In the genomic region with DNA sequence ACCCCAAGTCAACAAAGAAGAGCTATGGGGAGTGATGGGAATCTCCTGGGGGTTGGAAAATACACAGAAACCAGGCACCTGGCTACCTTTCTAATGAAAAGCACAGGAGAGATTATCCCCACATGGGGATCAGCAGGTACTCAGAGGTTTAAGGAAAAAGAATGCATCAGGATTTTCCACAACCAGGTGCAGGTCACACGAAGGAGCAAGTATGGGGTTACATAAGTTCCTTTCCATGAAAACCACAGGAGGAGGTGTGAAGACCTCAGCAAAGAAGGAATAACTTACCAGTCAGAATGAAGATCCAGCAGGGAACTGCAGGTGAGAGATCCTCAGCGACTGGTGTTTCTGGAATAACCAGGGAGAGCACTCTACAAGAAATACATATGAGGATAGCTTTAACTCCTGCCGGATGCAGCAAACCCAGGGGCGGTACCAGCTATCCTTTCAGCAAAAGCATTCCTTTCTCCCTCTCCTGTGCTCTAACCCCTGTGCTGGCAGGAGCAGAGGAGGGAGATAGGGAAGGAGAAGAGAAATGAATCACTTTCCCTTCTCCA, we compare ENCODE assay signal across 23 cellular contexts.
A peak's percentile ranks its signal among the peaks of the same experiment; 100 is the strongest.
DNase-seq lines count a peak whose midpoint lies in the region; ATAC-seq and TF ChIP-seq lines count a peak whose summit lies in the region.
"Had no signal": no experiment of that assay in that cellular context is flagged by ENCODE, and none has a peak within 500 bp of the region (broad histone marks: within the 10 kb centered on the region; RNA-seq: fewer than 3 reads in every experiment).

No MANE protein-coding gene starts in this region.

- H3K4me3 ChIP-seq in choroid plexus epithelial cell (ENCODE audit: low read depth, low read length) = no peak overlapping the region
- H3K4me3 ChIP-seq in iPS-18a (ENCODE audit: low read length) = peak overlapping the region; percentile 32
- no peak overlapping the region for H3K4me3 ChIP-seq in smooth muscle cell
- no peak overlapping the region for H3K4me3 ChIP-seq in colonic mucosa
- H3K4me3 ChIP-seq: esophagus squamous epithelium, psoas muscle, sigmoid colon, SJSA1 had no signal

- H3K36me3 ChIP-seq in iPS-18a (ENCODE audit: control insufficient read depth, low read depth, low read length) (no peaks in the 10 kb centered on the region), smooth muscle cell (ENCODE audit: low read depth) (no peaks in the 10 kb centered on the region), colonic mucosa (no peaks in the 10 kb centered on the region)
- H3K36me3 ChIP-seq: esophagus squamous epithelium, sigmoid colon, SJSA1 had no signal

- intact Hi-C loops in colonic mucosa (cut with DNase I) = no loop called here

- H3F3A ChIP-seq in smooth muscle cell (ENCODE audit: low read depth) = no peaks in the 10 kb centered on the region

- WGBS in smooth muscle cell (ENCODE audit: low lambda C conversion rate) = 24% methylated on average over 4 of the region's 4 CpGs

- DNase-seq in M059J (ENCODE audit: low read depth) = peak; percentile 55
- DNase-seq in choroid plexus epithelial cell (ENCODE audit: low read depth) = peak; percentile 9
- no peak for DNase-seq in smooth muscle cell (lab: John Stamatoyannopoulos, UW; ENCODE audit: unreplicated experiment)
- no peak for DNase-seq in colonic mucosa
- no peak for DNase-seq in NCI-H128 (lab: John Stamatoyannopoulos, UW; ENCODE audit: unreplicated experiment)
- DNase-seq: activated B cell treated with CpG ODN at 0.5 μM for 24 hours; activated CD4-positive, alpha-beta T cell treated with anti-CD3 and anti-CD28 coated beads, Interleukin-2, amount 50 U/mL, for 4 hours; activated naive CD4-positive, alpha-beta T cell treated with Interleukin-2 at 50 U/mL for 16 hours; DMS79 treated with DMSO at 0.1 percent for 48 hours; esophagus squamous epithelium; mesenchymal stem cell; NCI-H1092; NCI-H187; psoas muscle; RPMI8226; sigmoid colon; stimulated activated CD4-positive, alpha-beta T cell treated with anti-CD3 and anti-CD28 coated beads, Interleukin-4, amount 100 ng/mL, for 4 hours; stimulated activated naive CD4-positive, alpha-beta T cell had no signal

- H3K9me3 ChIP-seq in iPS-18a (ENCODE audit: control insufficient read depth, low read depth, low read length) = no peaks in the 10 kb centered on the region
- no peaks in the 10 kb centered on the region for H3K9me3 ChIP-seq in smooth muscle cell (replicated peaks; ENCODE audit: low read depth)
- no peaks in the 10 kb centered on the region for H3K9me3 ChIP-seq in colonic mucosa
- H3K9me3 ChIP-seq: esophagus squamous epithelium, psoas muscle, sigmoid colon, SJSA1 had no signal

- H3K27ac ChIP-seq in iPS-18a (ENCODE audit: low read length) = no peak overlapping the region
- H3K27ac ChIP-seq in smooth muscle cell (ENCODE audit: low read depth) = no peak overlapping the region
- no peak overlapping the region for H3K27ac ChIP-seq in colonic mucosa
- H3K27ac ChIP-seq: C4-2B, esophagus squamous epithelium, psoas muscle, sigmoid colon, SJSA1 had no signal

- peak overlapping the region; percentile 70 for H2AFZ ChIP-seq in smooth muscle cell (ENCODE audit: low read depth)

- H3K4me2 ChIP-seq in smooth muscle cell = no peak overlapping the region

- ATAC-seq in HG02642 (IDR thresholded peaks at IDR 0.05; ENCODE audit: poor library complexity, unreplicated experiment) = no peak
- ATAC-seq: left lobe of liver, psoas muscle had no signal

- H3K4me1 ChIP-seq in iPS-18a (ENCODE audit: control insufficient read depth, low read depth, low read length) (peaks cover 20% of the 10 kb centered on the region), smooth muscle cell (ENCODE audit: low read depth) (no peaks in the 10 kb centered on the region), colonic mucosa (no peaks in the 10 kb centered on the region)
- H3K4me1 ChIP-seq: esophagus squamous epithelium, psoas muscle, sigmoid colon, SJSA1 had no signal

- no peak overlapping the region for H3K9ac ChIP-seq in iPS-18a (ENCODE audit: low read length)
- no peak overlapping the region for H3K9ac ChIP-seq in smooth muscle cell (ENCODE audit: low read depth)
- no peak overlapping the region for H3K9ac ChIP-seq in colonic mucosa (ENCODE audit: low read depth in 2 of 2, low read length in 2 of 2)

- no peaks in the 10 kb centered on the region for H3K79me2 ChIP-seq in smooth muscle cell (ENCODE audit: low read depth)

- H4K20me1 ChIP-seq in smooth muscle cell (ENCODE audit: low read depth) = no peaks in the 10 kb centered on the region

- TF ChIP-seq CTCF in choroid plexus epithelial cell (conservative IDR thresholded peaks at IDR 0.05; ENCODE audit: low read depth, low read length) (no peak), smooth muscle cell (IDR thresholded peaks at IDR 0.05; ENCODE audit: borderline replicate concordance, insufficient read depth, poor library complexity, severe bottlenecking) (no peak), colonic mucosa (IDR thresholded peaks at IDR 0.05) (no peak)

- H3K27me3 ChIP-seq in iPS-18a (ENCODE audit: control insufficient read depth, insufficient read depth, low read length) (no peaks in the 10 kb centered on the region), smooth muscle cell (ENCODE audit: low read depth) (no peaks in the 10 kb centered on the region), colonic mucosa (no peaks in the 10 kb centered on the region)
- H3K27me3 ChIP-seq: esophagus squamous epithelium, sigmoid colon, SJSA1 had no signal

Comparison
In these comparisons a context has a peak if more than half of its experiments do, and no peak if none do; other contexts are left out.
1. DNase-seq: peak in M059J (single experiment) and choroid plexus epithelial cell (single experiment); none in smooth muscle cell (single experiment), colonic mucosa (single experiment) and NCI-H128 (single experiment).